9 cellular contexts compared by ENCODE assay signal in genomic region chr4:7323872-7324650, GRCh38.
DNase-seq lines count a peak whose midpoint lies in the region; ATAC-seq and TF ChIP-seq lines count a peak whose summit lies in the region.
"Had no signal": no experiment of that assay in that cellular context is flagged by ENCODE, and none has a peak within 500 bp of the region (broad histone marks: within the 10 kb centered on the region; RNA-seq: fewer than 3 reads in every experiment).

No MANE protein-coding gene starts in this region.

- no peak overlapping the region for H3K4me3 ChIP-seq in astrocyte of the spinal cord (ENCODE audit: low read depth, low read length)
- H3K4me3 ChIP-seq in spleen = no peak overlapping the region

- peaks cover 0 to 51% (median 0%) of the 10 kb centered on the region in 7 donors for H3K27me3 ChIP-seq in spleen (replicated peaks in 1 of 7)

- intact Hi-C loops in spleen (cut with DNase I; ENCODE audit: low total_unique reads) = no loop called here

- TF ChIP-seq CTCF in astrocyte of the spinal cord (IDR thresholded peaks at IDR 0.05; ENCODE audit: low read depth, low read length) (peak; percentile 20), spleen (IDR thresholded peaks at IDR 0.05 in 8 of 11, conservative IDR thresholded peaks at IDR 0.05 in 3 of 11) (no peak)

- peaks cover 0 to 27% (median 15%) of the 10 kb centered on the region in 8 donors for H3K9me3 ChIP-seq in spleen

- DNase-seq in activated gamma-delta T cell (lab: John Stamatoyannopoulos, UW) (peak; percentile 24), activated gamma-delta T cell treated with Interleukin-2 at 50 U/mL for 16 hours (no peak), NCI-H187 treated with DMSO at 0.1 percent for 48 hours (lab: John Stamatoyannopoulos, UW) (peak; percentile 86), astrocyte of the spinal cord (ENCODE audit: low read depth, low spot score) (no peak), spleen (peak; percentile 76), ecto neural progenitor cell (ENCODE audit: low spot score) (no peak), amniotic stem cell (lab: John Stamatoyannopoulos, UW) (no peak)
- DNase-seq: activated CD4-positive, alpha-beta T cell treated with anti-CD3 and anti-CD28 coated beads for 36 hours had no signal

- no peak for TF ChIP-seq POLR2A in spleen (IDR thresholded peaks at IDR 0.05)

- H3K36me3 ChIP-seq in spleen = no peaks in the 10 kb centered on the region

- no peak for ATAC-seq in HG03196 (IDR thresholded peaks at IDR 0.05; ENCODE audit: unreplicated experiment)
- ATAC-seq: activated CD4-positive, alpha-beta T cell treated with anti-CD3 and anti-CD28 coated beads for 36 hours had no signal

- WGBS in spleen, 5 donors = 72 to 79% (median 76%) methylated on average over 11 to 16 of the region's 16 CpGs

- peaks cover 0 to 12% (median 0%) of the 10 kb centered on the region in 6 donors for H3K4me1 ChIP-seq in spleen

- H3K27ac ChIP-seq in spleen = no peak overlapping the region

- in situ Hi-C loops in astrocyte of the spinal cord (cut with HindIII; ENCODE audit: low sequenced_read_pairs) = no loop called here

Comparison
In these comparisons a context has a peak if more than half of its experiments do, and no peak if none do; other contexts are left out.
1. DNase-seq: peak in activated gamma-delta T cell (single experiment), NCI-H187 treated with DMSO at 0.1 percent for 48 hours (single experiment) and spleen (single experiment); none in activated gamma-delta T cell treated with Interleukin-2 at 50 U/mL for 16 hours (single experiment), astrocyte of the spinal cord (single experiment), ecto neural progenitor cell (single experiment) and amniotic stem cell (single experiment).